ENCODE assay signal across 21 cellular contexts in genomic region chr13:27822258-27822872, GRCh38. TPM values are rescaled to one million over a fixed set of nuclear protein-coding genes. Genes with fewer than 3 reads are reported as not detected.
"Had no signal": no experiment of that assay in that cellular context is flagged by ENCODE, and none has a peak within 500 bp of the region (broad histone marks: within the 10 kb centered on the region; RNA-seq: fewer than 3 reads in every experiment).

No MANE protein-coding gene starts in this region.

- H3K4me3 ChIP-seq: body of pancreas, left ventricle myocardium inferior, pancreas, thoracic aorta had no signal

- H3K4me1 ChIP-seq: pancreas had no signal

- H3K27ac ChIP-seq: body of pancreas, left ventricle myocardium inferior, pancreas, thoracic aorta, VCaP had no signal

- H3K36me3 ChIP-seq: left ventricle myocardium inferior, pancreas, thoracic aorta had no signal

- H3K4me1 Mint-ChIP-seq: activated naive CD8-positive, alpha-beta T cell treated with anti-CD3 and anti-CD28 coated beads, Interleukin-2, amount 50 U/mL, for 24 hours had no signal

- ATAC-seq: activated naive CD8-positive, alpha-beta T cell treated with anti-CD3 and anti-CD28 coated beads, Interleukin-2, amount 50 U/mL, for 24 hours; body of pancreas; effector memory CD8-positive, alpha-beta T cell; pancreas; stimulated activated naive CD8-positive, alpha-beta T cell treated with anti-CD3 and anti-CD28 coated beads, Interleukin-15, amount 100 ng/mL, for 72 hours had no signal

- H3K27ac Mint-ChIP-seq: activated CD4-positive, alpha-beta T cell treated with anti-CD3 and anti-CD28 coated beads, Interleukin-2, amount 10 ng/mL, durations not matched to agents 24 days and 14 days; activated naive CD8-positive, alpha-beta T cell treated with anti-CD3 and anti-CD28 coated beads, Interleukin-2, amount 50 U/mL, for 24 hours; activated T-helper 1 cell treated with anti-CD3 and anti-CD28 coated beads, Interleukin-12 subunit alpha, Interleukin-12 subunit beta, Interleukin-2, Interleukin-4 antibody, amounts not matched to agents 30 ng/mL and 10 ng/mL and 1 ng/mL, durations not matched to agents 14 hours and 24 hours and 36 hours; effector memory CD8-positive, alpha-beta T cell; stimulated activated naive CD8-positive, alpha-beta T cell treated with anti-CD3 and anti-CD28 coated beads, Interleukin-15, amount 100 ng/mL, for 72 hours had no signal

- H3K9me3 ChIP-seq: body of pancreas, left ventricle myocardium inferior, pancreas, thoracic aorta had no signal

- H3K4me3 Mint-ChIP-seq: activated CD4-positive, alpha-beta T cell treated with anti-CD3 and anti-CD28 coated beads, Interleukin-2, amount 10 ng/mL, durations not matched to agents 24 days and 14 days; activated naive CD8-positive, alpha-beta T cell treated with anti-CD3 and anti-CD28 coated beads, Interleukin-2, amount 50 U/mL, for 24 hours; activated T-helper 1 cell treated with anti-CD3 and anti-CD28 coated beads, Interleukin-12 subunit alpha, Interleukin-12 subunit beta, Interleukin-2, Interleukin-4 antibody, amounts not matched to agents 30 ng/mL and 10 ng/mL and 1 ng/mL, durations not matched to agents 14 hours and 24 hours and 36 hours; central memory CD8-positive, alpha-beta T cell; effector memory CD8-positive, alpha-beta T cell; neural crest cell; stimulated activated naive CD8-positive, alpha-beta T cell treated with anti-CD3 and anti-CD28 coated beads, Interleukin-15, amount 100 ng/mL, for 72 hours had no signal

- H3K9me3 Mint-ChIP-seq: activated CD4-positive, alpha-beta T cell treated with anti-CD3 and anti-CD28 coated beads, Interleukin-2, amount 10 ng/mL, durations not matched to agents 24 days and 14 days; activated naive CD8-positive, alpha-beta T cell treated with anti-CD3 and anti-CD28 coated beads, Interleukin-2, amount 50 U/mL, for 24 hours; activated T-helper 1 cell treated with anti-CD3 and anti-CD28 coated beads, Interleukin-12 subunit alpha, Interleukin-12 subunit beta, Interleukin-2, Interleukin-4 antibody, amounts not matched to agents 30 ng/mL and 10 ng/mL and 1 ng/mL, durations not matched to agents 14 hours and 24 hours and 36 hours; central memory CD8-positive, alpha-beta T cell; effector memory CD8-positive, alpha-beta T cell; neural crest cell; stimulated activated naive CD8-positive, alpha-beta T cell treated with anti-CD3 and anti-CD28 coated beads, Interleukin-15, amount 100 ng/mL, for 72 hours had no signal

- DNase-seq: activated CD4-positive, alpha-beta T cell treated with anti-CD3 and anti-CD28 coated beads, Interleukin-2, amount 10 ng/mL, durations not matched to agents 24 days and 14 days; activated naive CD4-positive, alpha-beta T cell; activated naive CD8-positive, alpha-beta T cell treated with anti-CD3 and anti-CD28 coated beads, Interleukin-2, amount 50 U/mL, for 24 hours; body of pancreas; effector memory CD8-positive, alpha-beta T cell; glutamatergic neuron; left ventricle myocardium inferior; mesendoderm; pancreas; stimulated activated CD4-positive, alpha-beta T cell treated with anti-CD3 and anti-CD28 coated beads, Interleukin-15, amount 100 ng/mL, for 24 hours; stimulated activated CD4-positive, alpha-beta T cell treated with anti-CD3 and anti-CD28 coated beads, Interleukin-4, amount 100 ng/mL, for 24 hours; stimulated activated naive CD8-positive, alpha-beta T cell treated with anti-CD3 and anti-CD28 coated beads, Interleukin-15, amount 100 ng/mL, for 72 hours; T-helper 1 cell had no signal

RNA-seq across cellular contexts. Expression of gene GSX1, which starts 30.1 kb away (rescaled TPM):
- total RNA-seq: activated CD4-positive, alpha-beta T cell treated with anti-CD3 and anti-CD28 coated beads, Interleukin-2, amount 10 ng/mL, durations not matched to agents 24 days and 14 days; activated T-helper 1 cell treated with anti-CD3 and anti-CD28 coated beads, Interleukin-12 subunit alpha, Interleukin-12 subunit beta, Interleukin-2, Interleukin-4 antibody, amounts not matched to agents 30 ng/mL and 10 ng/mL and 1 ng/mL, durations not matched to agents 14 hours and 24 hours and 36 hours; body of pancreas; epithelial cell of proximal tubule; left ventricle myocardium inferior; pancreas; thoracic aorta; ureter had no signal
- polyA plus RNA-seq: keratinocyte, pancreas had no signal
